Comparison of ENCODE assay signal across 8 cellular contexts in the genomic region with DNA sequence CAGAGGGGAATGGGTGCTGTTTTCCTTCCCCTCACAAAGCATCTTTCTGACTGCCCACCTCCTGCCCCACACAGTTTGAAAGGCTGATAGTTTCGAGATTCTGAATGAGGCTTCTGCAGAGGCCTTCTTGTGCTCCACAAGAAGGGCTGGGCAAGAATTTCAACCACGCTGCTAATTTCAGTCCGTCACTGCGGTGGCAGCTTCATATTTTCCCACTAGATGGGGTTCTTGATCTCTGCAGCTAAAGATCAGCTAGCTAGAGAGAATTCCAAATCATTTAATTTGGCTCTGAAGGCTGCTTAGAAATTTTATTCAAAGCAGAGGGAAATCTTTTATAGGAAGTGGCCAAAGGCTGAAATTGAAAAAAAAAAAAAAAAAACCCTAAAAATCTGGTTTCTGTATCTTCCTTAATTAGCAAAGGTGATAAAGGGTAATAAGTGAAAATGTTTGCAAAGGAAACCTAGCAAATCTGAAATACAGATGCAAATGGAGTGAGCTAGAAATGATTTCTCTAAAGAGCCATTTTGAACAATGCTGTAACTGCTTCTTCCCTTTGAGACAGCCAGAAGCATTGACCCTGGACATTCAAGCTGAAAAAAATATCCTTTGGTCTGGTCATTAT. TPM values are rescaled to one million over a fixed set of nuclear protein-coding genes. Genes with fewer than 3 reads are reported as not detected.
DNase-seq lines count a peak whose midpoint lies in the region; ATAC-seq and TF ChIP-seq lines count a peak whose summit lies in the region.

No MANE protein-coding gene starts in this region.

- H4K20me1 ChIP-seq in HCT116 (ENCODE audit: insufficient read depth) = no peaks in the 10 kb centered on the region
- H4K20me1 ChIP-seq in fibroblast of lung (ENCODE audit: control insufficient read depth, extremely low read depth, insufficient read depth, low read length) = no peaks in the 10 kb centered on the region

- peak; percentile 83 for ATAC-seq in HCT116
- peak; percentile 75 for ATAC-seq in Panc1
- no peak for ATAC-seq in HG03378 (IDR thresholded peaks at IDR 0.05; ENCODE audit: unreplicated experiment)
- no peak for ATAC-seq in HG03139 (IDR thresholded peaks at IDR 0.05; ENCODE audit: unreplicated experiment)

- H3K27me3 Mint-ChIP-seq in nephron progenitor cell (ENCODE audit: low read depth, poor library complexity) = peaks cover 13% of the 10 kb centered on the region

- BruUV-seq in A673 (replicated peaks; lab: Mats Ljungman, UMichigan) (no TSS peak), HCT116 (replicated peaks; lab: Mats Ljungman, UMichigan) (no TSS peak), Panc1 (replicated peaks; lab: Mats Ljungman, UMichigan) (no TSS peak)

- POLR2A ChIA-PET in A673 (lab: Charles Lee; ENCODE audit: low non-redundant PET) (interaction anchor here (0.9 to 1.1 kb wide), 2 partner anchors 252 to 304 kb away, joined by 3 to 6 read pairs; no protein-coding TSS in a partner anchor), HCT116 (lab: Charles Lee) (interaction anchor here (0.7 to 1.3 kb wide), 3 partner anchors 12 to 649 kb away, joined by 3 to 6 read pairs (median 4); no protein-coding TSS in a partner anchor), Panc1 (lab: Charles Lee) (interaction anchor here (0.7 kb wide), 1 partner anchor 208 kb away, joined by 11 read pairs; no protein-coding TSS in a partner anchor)

- H3K36me3 Mint-ChIP-seq in nephron progenitor cell (ENCODE audit: low read depth) = no peaks in the 10 kb centered on the region

- no peaks in the 10 kb centered on the region for H3K9me2 ChIP-seq in HCT116 (ENCODE audit: insufficient read depth)

- H3K27ac ChIP-seq in A673 (ENCODE audit: low read depth, low read length, poor library complexity, severe bottlenecking) = peak overlapping the region; percentile 91
- H3K27ac ChIP-seq in HCT116 (ENCODE audit: low read depth, low read length) = no peak overlapping the region
- H3K27ac ChIP-seq in Panc1 (ENCODE audit: low read length) = no peak overlapping the region
- H3K27ac ChIP-seq in fibroblast of lung (ENCODE audit: insufficient read depth, low read length) = no peak overlapping the region

- intact Hi-C loops in A673 (cut with micrococcal nuclease; ENCODE audit: unreplicated experiment) (loop anchor here (1.0 to 10.0 kb wide), 4 partner anchors 137 to 976 kb away; partner anchors contain the start of genes DHRS12 and NEK5), HCT116 (cut with micrococcal nuclease) (loop anchor here (1.0 kb wide), 2 partner anchors 137 to 648 kb away; no protein-coding TSS in a partner anchor), Panc1 (cut with micrococcal nuclease; ENCODE audit: unreplicated experiment) (loop anchor here (2.0 to 10.0 kb wide), 2 partner anchors 138 to 616 kb away; no protein-coding TSS in a partner anchor)

- H3K9me3 ChIP-seq in A673 (ENCODE audit: low read depth, low read length, poor library complexity, severe bottlenecking) = no peaks in the 10 kb centered on the region
- H3K9me3 ChIP-seq in HCT116 (ENCODE audit: control insufficient read depth in 1 of 2, insufficient read depth in 1 of 2, low read depth in 1 of 2, low read length in 2 of 2) = no peaks in the 10 kb centered on the region
- no peaks in the 10 kb centered on the region for H3K9me3 ChIP-seq in Panc1 (ENCODE audit: control insufficient read depth, insufficient read depth, low read depth, low read length)
- H3K9me3 ChIP-seq in fibroblast of lung (ENCODE audit: control insufficient read depth, insufficient read depth, low read depth, low read length) = no peaks in the 10 kb centered on the region

- no peaks in the 10 kb centered on the region for H3K36me3 ChIP-seq in A673 (ENCODE audit: insufficient read depth, low read length, poor library complexity, severe bottlenecking)
- H3K36me3 ChIP-seq in HCT116 (ENCODE audit: control insufficient read depth in 1 of 2, insufficient read depth in 2 of 2, low read length in 2 of 2) = no peaks in the 10 kb centered on the region
- no peaks in the 10 kb centered on the region for H3K36me3 ChIP-seq in Panc1 (ENCODE audit: control insufficient read depth, insufficient read depth, low read length)
- no peaks in the 10 kb centered on the region for H3K36me3 ChIP-seq in fibroblast of lung (ENCODE audit: control insufficient read depth, insufficient read depth, low read length)

- CTCF ChIA-PET in A673 (lab: Charles Lee) (interaction anchor here (0.6 to 4.0 kb wide), 7 partner anchors 24 to 982 kb away, joined by 4 to 49 read pairs (median 8); no protein-coding TSS in a partner anchor), HCT116 (lab: Charles Lee) (interaction anchor here (0.9 to 5.4 kb wide), 9 partner anchors 24 to 652 kb away, joined by 3 to 126 read pairs (median 4); no protein-coding TSS in a partner anchor), Panc1 (lab: Charles Lee) (interaction anchor here (0.6 to 2.0 kb wide), 2 partner anchors 135 to 137 kb away, joined by 5 to 35 read pairs; no protein-coding TSS in a partner anchor)

- H3K9ac ChIP-seq in HCT116 (ENCODE audit: low read length) (no peak overlapping the region), fibroblast of lung (ENCODE audit: insufficient read depth, low read length) (no peak overlapping the region)

- RAD21 ChIA-PET in HCT116 (lab: Charles Lee; ENCODE audit: low non-redundant PET in 1 of 2, low total read pairs in 2 of 2, uncharacterized antibody in 2 of 2, unreplicated experiment in 2 of 2) = interaction anchor here (0.8 to 1.9 kb wide), 3 partner anchors 137 to 649 kb away, joined by 3 to 20 read pairs (median 4); no protein-coding TSS in a partner anchor

- no peak overlapping the region for H3K4me3 Mint-ChIP-seq in nephron progenitor cell

- no peak overlapping the region for H2AFZ ChIP-seq in HCT116 (ENCODE audit: low read depth, low read length, poor library complexity, severe bottlenecking)
- H2AFZ ChIP-seq in fibroblast of lung (ENCODE audit: low read length) = no peak overlapping the region

- peaks cover 15% of the 10 kb centered on the region for H3K4me1 Mint-ChIP-seq in nephron progenitor cell

- in situ Hi-C loops in Panc1 (cut with HindIII; ENCODE audit: low pct_unique_long_range_greater_than_20kb, low sequenced_read_pairs) = no loop called here

- peak; percentile 90 for DNase-seq in A673 (ENCODE audit: low spot score)
- peak; percentile 34 for DNase-seq in HCT116 (ENCODE audit: low read depth, low spot score)
- no peak for DNase-seq in Panc1 (ENCODE audit: low read depth, low spot score)
- DNase-seq in fibroblast of lung (ENCODE audit: low read depth in 2 of 2) = peak; percentile 58 to 68
- DNase-seq in nephron progenitor cell = peak; percentile 42
- no peak for DNase-seq in stimulated activated CD8-positive, alpha-beta memory T cell treated with anti-CD3 and anti-CD28 coated beads, Interleukin-4, amount 100 ng/mL, for 48 hours

- TF ChIP-seq CTCF in A673 (conservative IDR thresholded peaks at IDR 0.05; ENCODE audit: low read depth, low read length) (peak; percentile 85), HCT116 (IDR thresholded peaks at IDR 0.05 in 2 of 3, conservative IDR thresholded peaks at IDR 0.05 in 1 of 3; ENCODE audit: borderline replicate concordance in 1 of 3, insufficient read depth in 1 of 3, low read depth in 2 of 3, low read length in 2 of 3) (peak; percentile 58 to 65 (median 60); a peak in 5 of 6 replicates), Panc1 (IDR thresholded peaks at IDR 0.05) (peak; percentile 76), fibroblast of lung (conservative IDR thresholded peaks at IDR 0.05 in 1 of 2, IDR thresholded peaks at IDR 0.05 in 1 of 2; ENCODE audit: low read depth in 1 of 2, low read length in 2 of 2) (peak; percentile 69 to 81), nephron progenitor cell (IDR thresholded peaks at IDR 0.05) (peak; percentile 56)

- TF ChIP-seq RAD21 in HCT116 (IDR thresholded peaks at IDR 0.05; ENCODE audit: low read depth) = peak; percentile 82

- H3K4me2 ChIP-seq in HCT116 (ENCODE audit: low read length) = no peak overlapping the region
- H3K4me2 ChIP-seq in fibroblast of lung (ENCODE audit: extremely low read depth, insufficient read depth, low read length) = no peak overlapping the region

- peaks cover 22% of the 10 kb centered on the region for H3K4me1 ChIP-seq in A673 (ENCODE audit: insufficient read depth, low read length, poor library complexity, severe bottlenecking)
- no peaks in the 10 kb centered on the region for H3K4me1 ChIP-seq in HCT116 (ENCODE audit: control insufficient read depth in 1 of 2, insufficient read depth in 2 of 2, low read length in 2 of 2)
- no peaks in the 10 kb centered on the region for H3K4me1 ChIP-seq in Panc1 (ENCODE audit: control insufficient read depth, insufficient read depth, low read length)
- H3K4me1 ChIP-seq in fibroblast of lung (ENCODE audit: control insufficient read depth, extremely low read depth, insufficient read depth, low read length) = no peaks in the 10 kb centered on the region

- TF ChIP-seq POLR2A in HCT116 (IDR thresholded peaks at IDR 0.05; ENCODE audit: borderline replicate concordance, extremely low read depth, insufficient read depth, insufficient read length) = no peak

- H3K27me3 ChIP-seq in A673 (replicated peaks; ENCODE audit: insufficient read depth, low read depth, low read length, poor library complexity) = no peaks in the 10 kb centered on the region
- peaks cover 24% of the 10 kb centered on the region; the same call in 1 of the 2 replicates for H3K27me3 ChIP-seq in HCT116 (ENCODE audit: insufficient read depth, low read length)
- peaks cover 10% of the 10 kb centered on the region; the same call in 1 of the 2 replicates for H3K27me3 ChIP-seq in Panc1 (ENCODE audit: control insufficient read depth, insufficient read depth, low read length)
- H3K27me3 ChIP-seq in fibroblast of lung (ENCODE audit: control insufficient read depth, insufficient read depth, low read length) = peaks cover 2% of the 10 kb centered on the region

- H3K9me3 Mint-ChIP-seq in nephron progenitor cell = peaks cover 14% of the 10 kb centered on the region

- no peak overlapping the region for H3K27ac Mint-ChIP-seq in nephron progenitor cell

- H3K4me3 ChIP-seq in A673 (ENCODE audit: low read depth, low read length, poor library complexity, severe bottlenecking) (peak overlapping the region; percentile 17), HCT116 (replicated peaks in 1 of 2; ENCODE audit: low read depth in 1 of 2, low read length in 2 of 2) (no peak overlapping the region), Panc1 (ENCODE audit: low read depth in 2 of 2, low read length in 2 of 2) (no peak overlapping the region), fibroblast of lung (replicated peaks in 1 of 4; ENCODE audit: control extremely low read depth in 1 of 4, insufficient read depth in 1 of 4, low read depth in 3 of 4, low read length in 4 of 4) (no peak overlapping the region)

- no peaks in the 10 kb centered on the region for H3K79me2 ChIP-seq in HCT116 (ENCODE audit: insufficient read depth, low read length)
- no peaks in the 10 kb centered on the region for H3K79me2 ChIP-seq in fibroblast of lung (ENCODE audit: control insufficient read depth, insufficient read depth, low read length)

RNA-seq across cellular contexts. Expression of gene C13orf42, which starts 38.0 kb away (rescaled TPM):
- total RNA-seq in A673 (2021) (not detected in 2 replicates), HCT116 (2021; ENCODE audit: unreplicated experiment) (not detected), Panc1 (2021; ENCODE audit: unreplicated experiment) (not detected), fibroblast of lung (not detected in 2 replicates)
- polyA plus RNA-seq in HCT116 (2012) = not detected in 2 replicates
- not detected for polyA plus RNA-seq in Panc1 (2012; ENCODE audit: insufficient read length)
- polyA plus RNA-seq in fibroblast of lung = not detected in 2 replicates
- polyA plus RNA-seq in fibroblast of lung (2012) = not detected in 2 replicates
- polyA minus RNA-seq in fibroblast of lung (ENCODE audit: low replicate concordance) = not detected in 2 replicates

Comparison
In these comparisons a context has a peak if more than half of its experiments do, and no peak if none do; other contexts are left out.
1. DNase-seq: peak in A673 (single experiment), HCT116 (single experiment), fibroblast of lung (2 of 2) and nephron progenitor cell (single experiment); none in Panc1 (single experiment) and stimulated activated CD8-positive, alpha-beta memory T cell treated with anti-CD3 and anti-CD28 coated beads, Interleukin-4, amount 100 ng/mL, for 48 hours (single experiment).
2. ATAC-seq: peak in HCT116 (single experiment) and Panc1 (single experiment); none in HG03378 (single experiment) and HG03139 (single experiment).
3. Peak in every context shown above with its lines, with median percentiles within 50 percentile points of each other: CTCF ChIP-seq.